ENCODE assay signal across 17 cellular contexts in the genomic region with DNA sequence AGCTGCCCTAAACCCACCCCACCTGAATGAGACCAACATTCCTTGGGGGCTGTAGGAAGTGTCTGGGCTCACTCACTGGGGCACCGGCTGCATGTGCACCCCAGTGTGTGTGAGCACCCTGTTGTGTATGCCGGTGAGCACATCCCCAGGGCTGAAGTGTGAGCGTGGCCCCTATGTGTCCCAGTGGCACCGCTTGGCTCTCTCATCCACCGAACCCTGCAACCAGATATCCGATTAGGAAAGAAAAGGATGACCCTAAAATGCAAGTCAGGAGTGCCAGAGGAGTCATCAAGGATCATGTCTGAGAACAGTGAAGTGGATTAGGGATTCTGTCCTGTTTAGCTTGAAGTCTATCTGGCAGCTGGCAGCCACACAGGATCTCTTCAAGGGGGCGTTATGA.
"Had no signal": no experiment of that assay in that cellular context is flagged by ENCODE, and none has a peak within 500 bp of the region (broad histone marks: within the 10 kb centered on the region; RNA-seq: fewer than 3 reads in every experiment).

No MANE protein-coding gene starts in this region.

- DNase-seq: activated CD8-positive, alpha-beta memory T cell treated with anti-CD3 and anti-CD28 coated beads for 24 hours; activated CD8-positive, alpha-beta memory T cell treated with anti-CD3 and anti-CD28 coated beads, Interleukin-2, amount 50 U/mL, for 4 hours; activated T-cell treated with anti-CD3 and anti-CD28 coated beads, Interleukin-2, amount 50 U/mL, for 24 hours; aorta; caudate nucleus; effector CD4-positive, alpha-beta T cell; foreskin melanocyte; head of caudate nucleus; islet precursor cell; left cardiac atrium; naive B cell; posterior cingulate gyrus; stimulated activated CD4-positive, alpha-beta T cell treated with anti-CD3 and anti-CD28 coated beads, Interleukin-2, amount 100 ng/mL, for 48 hours; stimulated activated CD8-positive, alpha-beta memory T cell treated with anti-CD3 and anti-CD28 coated beads, Interleukin-4, amount 100 ng/mL, for 48 hours; stimulated activated naive B cell treated with anti-CD40 and anti-IgM and Interleukin-4, amounts not matched to agents 10 μg/mL and 1 μg/mL and 100 μg/mL, for 72 hours; T-helper 1 cell had no signal

- H3K4me2 ChIP-seq: smooth muscle cell had no signal

- H3K4me3 ChIP-seq: smooth muscle cell had no signal
